ENCODE assay signal across 11 cellular contexts in genomic region chr6:7728855-7729590, GRCh38. TPM values are rescaled to one million over a fixed set of nuclear protein-coding genes. Genes with fewer than 3 reads are reported as not detected.
DNase-seq lines count a peak whose midpoint lies in the region; ATAC-seq and TF ChIP-seq lines count a peak whose summit lies in the region.
"Had no signal": no experiment of that assay in that cellular context is flagged by ENCODE, and none has a peak within 500 bp of the region (broad histone marks: within the 10 kb centered on the region; RNA-seq: fewer than 3 reads in every experiment).

No MANE protein-coding gene starts in this region.

- H3K4me1 Mint-ChIP-seq in activated CD4-positive, alpha-beta T cell treated with anti-CD3 and anti-CD28 coated beads, Interleukin-2, amount 10 ng/mL, durations not matched to agents 24 days and 14 days: peaks cover 18% of the 10 kb centered on the region

- 41 to 60% (median 47%) methylated on average over 14 of the region's 14 CpGs for WGBS in spleen, 5 donors

- peak overlapping the region; percentile 90; the same call in 1 of the 2 replicates for H3K27ac ChIP-seq in PC-9
- H3K27ac ChIP-seq in spleen: no peak overlapping the region
- H3K27ac ChIP-seq: WERI-Rb-1 had no signal

- H3K4me1 ChIP-seq in PC-9 (replicated peaks; ENCODE audit: insufficient read depth) (peaks cover 44% of the 10 kb centered on the region), iPS-15b (ENCODE audit: control insufficient read depth, insufficient read depth, low read length) (peaks cover 15% of the 10 kb centered on the region), spleen (peaks cover 25 to 61% (median 41%) of the 10 kb centered on the region in 6 donors)

- no peaks in the 10 kb centered on the region for H3K9me2 ChIP-seq in PC-9 (ENCODE audit: insufficient read depth)

- no TSS peak for BruUV-seq in PC-9 (replicated peaks; lab: Mats Ljungman, UMichigan)

- TF ChIP-seq POLR2A in spleen (IDR thresholded peaks at IDR 0.05): no peak

- POLR2A ChIA-PET in PC-9 (lab: Charles Lee; ENCODE audit: unreplicated experiment): no interaction called here

- no peak overlapping the region for H3K9ac ChIP-seq in iPS-15b (ENCODE audit: low read depth, low read length)

- H3K27me3 Mint-ChIP-seq in activated CD4-positive, alpha-beta T cell treated with anti-CD3 and anti-CD28 coated beads, Interleukin-2, amount 10 ng/mL, durations not matched to agents 24 days and 14 days: peaks cover 79% of the 10 kb centered on the region

- H3K4me3 Mint-ChIP-seq in activated CD4-positive, alpha-beta T cell treated with anti-CD3 and anti-CD28 coated beads, Interleukin-2, amount 10 ng/mL, durations not matched to agents 24 days and 14 days: peak overlapping the region; percentile 73

- no peaks in the 10 kb centered on the region for H3K9me3 ChIP-seq in PC-9 (ENCODE audit: insufficient read depth, low read depth)
- H3K9me3 ChIP-seq in iPS-15b (ENCODE audit: control insufficient read depth, insufficient read depth, low read length): no peaks in the 10 kb centered on the region
- no peaks in the 10 kb centered on the region for H3K9me3 ChIP-seq in spleen

- no peaks in the 10 kb centered on the region for H3K79me2 ChIP-seq in PC-9 (ENCODE audit: low read depth)

- CTCF ChIA-PET in PC-9 (lab: Charles Lee): interaction anchor here (0.6 kb wide), 1 partner anchor 13 kb away, joined by 13 read pairs; no protein-coding TSS in a partner anchor

- H3K4me3 ChIP-seq in PC-9: no peak overlapping the region
- peak overlapping the region; percentile 56 for H3K4me3 ChIP-seq in iPS-15b (ENCODE audit: low read depth, low read length)
- peak overlapping the region in 5 of 8 donors; percentile 62 to 83 (median 69) for H3K4me3 ChIP-seq in spleen

- H3K27ac Mint-ChIP-seq in activated CD4-positive, alpha-beta T cell treated with anti-CD3 and anti-CD28 coated beads, Interleukin-2, amount 10 ng/mL, durations not matched to agents 24 days and 14 days: no peak overlapping the region

- no peaks in the 10 kb centered on the region for H3K9me3 Mint-ChIP-seq in activated CD4-positive, alpha-beta T cell treated with anti-CD3 and anti-CD28 coated beads, Interleukin-2, amount 10 ng/mL, durations not matched to agents 24 days and 14 days

- no peak for DNase-seq in activated CD4-positive, alpha-beta T cell treated with anti-CD3 and anti-CD28 coated beads, Interleukin-2, amount 10 ng/mL, durations not matched to agents 24 days and 14 days
- DNase-seq in activated CD4-positive, alpha-beta T cell treated with anti-CD3 and anti-CD28 coated beads, Interleukin-2, amount 50 U/mL, for 4 hours: no peak
- DNase-seq in PC-9 (no peak), spleen (no peak), SW480 (ENCODE audit: low spot score) (no peak)
- DNase-seq in activated effector memory CD4-positive, alpha-beta T cell treated with Interleukin-2 at 50 U/mL for 16 hours: no peak
- DNase-seq: effector CD4-positive, alpha-beta T cell; NCI-H1436 had no signal

- TF ChIP-seq CTCF in PC-9 (conservative IDR thresholded peaks at IDR 0.05) (no peak), spleen (IDR thresholded peaks at IDR 0.05 in 8 of 11, conservative IDR thresholded peaks at IDR 0.05 in 3 of 11) (no peak)

- H4K20me1 ChIP-seq in PC-9 (ENCODE audit: insufficient read depth): no peaks in the 10 kb centered on the region

- peaks cover 4% of the 10 kb centered on the region; the same call in 1 of the 2 replicates for H3K36me3 ChIP-seq in PC-9 (ENCODE audit: low read depth)
- H3K36me3 ChIP-seq in iPS-15b (ENCODE audit: control insufficient read depth, insufficient read depth, low read length): no peaks in the 10 kb centered on the region
- no peaks in the 10 kb centered on the region for H3K36me3 ChIP-seq in spleen
- H3K36me3 ChIP-seq: WERI-Rb-1 had no signal

- ATAC-seq in GM21447 (IDR thresholded peaks at IDR 0.05; ENCODE audit: unreplicated experiment): no peak

- no peaks in the 10 kb centered on the region for H3K36me3 Mint-ChIP-seq in activated CD4-positive, alpha-beta T cell treated with anti-CD3 and anti-CD28 coated beads, Interleukin-2, amount 10 ng/mL, durations not matched to agents 24 days and 14 days (ENCODE audit: low read depth)

- peak overlapping the region; percentile 59; the same call in 1 of the 2 replicates for H3K4me2 ChIP-seq in PC-9

- H3K27me3 ChIP-seq in PC-9 (ENCODE audit: insufficient read depth, low read depth) (0 out of 2 replicates have a peak, but pooled peaks cover 4% of the 10 kb centered on the region), iPS-15b (ENCODE audit: control insufficient read depth, insufficient read depth, low read length) (peaks cover 66% of the 10 kb centered on the region), spleen (replicated peaks in 1 of 7) (peaks cover 4 to 100% (median 64%) of the 10 kb centered on the region in 7 donors)

- peaks cover 23% of the 10 kb centered on the region for H3F3A ChIP-seq in PC-9 (ENCODE audit: insufficient read depth, low read depth)

- no peak overlapping the region for H2AFZ ChIP-seq in PC-9

- intact Hi-C loops in activated CD4-positive, alpha-beta T cell treated with anti-CD3 and anti-CD28 coated beads, Interleukin-2, amount 10 ng/mL, durations not matched to agents 24 days and 14 days (cut with micrococcal nuclease): loop anchor here (10.0 kb wide), 2 partner anchors 184 to 706 kb away; partner anchors contain the start of genes DSP and SLC35B3
- intact Hi-C loops in PC-9 (cut with micrococcal nuclease; ENCODE audit: unreplicated experiment): loop anchor here (5.0 kb wide), 1 partner anchor 183 kb away; the partner anchor contains the start of gene TXNDC5
- intact Hi-C loops in spleen (cut with DNase I; ENCODE audit: low total_unique reads): no loop called here

RNA-seq across cellular contexts. Expression of gene BMP6, which starts 3.1 kb away (rescaled TPM):
- total RNA-seq in activated CD4-positive, alpha-beta T cell treated with anti-CD3 and anti-CD28 coated beads, Interleukin-2, amount 10 ng/mL, durations not matched to agents 24 days and 14 days: 0.50 and 0.56 TPM in 2 replicates
- total RNA-seq in PC-9 (2021): not detected in 2 replicates
- 1 to 10 TPM; 2.5 to 6.9 (median 5.9) TPM for total RNA-seq in spleen
- polyA plus RNA-seq in spleen: under 1 TPM; 0.58 to 0.80 (median 0.65) TPM
